Comparison of ENCODE assay signal across 8 cellular contexts in the genomic region with DNA sequence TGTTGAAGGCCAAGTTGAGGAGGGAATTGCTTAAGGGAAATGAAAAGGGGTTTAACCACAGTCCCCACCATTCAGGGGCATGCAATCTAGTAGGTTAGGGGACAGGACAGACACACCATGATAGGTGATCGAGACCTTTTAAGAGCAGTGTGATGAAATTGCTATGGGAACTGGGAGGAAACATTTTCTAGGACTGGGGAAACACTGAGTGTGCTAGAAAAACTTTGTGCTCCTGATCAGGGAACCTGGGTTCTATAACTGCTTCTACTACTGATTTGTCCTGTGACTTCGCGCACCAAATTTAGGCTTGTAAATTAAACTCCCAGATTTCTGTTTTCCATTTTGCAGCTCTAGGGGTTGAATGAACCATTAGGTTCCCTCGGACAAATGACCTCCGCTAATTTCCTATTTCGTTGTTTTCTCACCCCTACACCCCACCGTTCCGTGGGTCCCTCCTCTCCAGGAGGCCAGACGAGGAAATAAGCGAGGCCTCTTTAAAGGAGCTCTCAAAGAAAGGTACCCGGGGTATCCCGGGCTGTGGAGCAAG. TPM values are rescaled to one million over a fixed set of nuclear protein-coding genes. Genes with fewer than 3 reads are reported as not detected.
A peak's percentile ranks its signal among the peaks of the same experiment; 100 is the strongest.
DNase-seq lines count a peak whose midpoint lies in the region; ATAC-seq and TF ChIP-seq lines count a peak whose summit lies in the region.

No MANE protein-coding gene starts in this region.

- no peak for ATAC-seq in omental fat pad (ENCODE audit: low FRiP score)

- peak overlapping the region; percentile 94 for H3K4me3 Mint-ChIP-seq in mesothelial cell of epicardium

- no peaks in the 10 kb centered on the region for H3K36me3 Mint-ChIP-seq in mesothelial cell of epicardium

- no peaks in the 10 kb centered on the region for H3K27me3 Mint-ChIP-seq in mesothelial cell of epicardium (ENCODE audit: low read depth)

- no peaks in the 10 kb centered on the region for H3K9me3 Mint-ChIP-seq in mesothelial cell of epicardium

- H3K27ac Mint-ChIP-seq in mesothelial cell of epicardium: peak overlapping the region; percentile 97

- peaks cover 22% of the 10 kb centered on the region for H3K4me1 Mint-ChIP-seq in mesothelial cell of epicardium

- DNase-seq in SIG-M5 treated with dmso at 0.1 percent for 504 hours (lab: John Stamatoyannopoulos, UW; ENCODE audit: unreplicated experiment) (peak; percentile 40), SIG-M5 (lab: John Stamatoyannopoulos, UW) (no peak), LoVo (ENCODE audit: low spot score) (peak; percentile 9), cardiac fibroblast (ENCODE audit: low read depth in 2 of 2) (peak; percentile 18 to 38), mesothelial cell of epicardium (ENCODE audit: low spot score in 2 of 2, unreplicated experiment in 2 of 2) (no peak), omental fat pad (ENCODE audit: low spot score) (no peak), NCI-H187 treated with DMSO at 0.1 percent for 48 hours (lab: John Stamatoyannopoulos, UW) (no peak), NCI-H1436 (lab: John Stamatoyannopoulos, UW) (no peak)

- TF ChIP-seq CTCF in cardiac fibroblast (IDR thresholded peaks at IDR 0.05; ENCODE audit: low read depth, low read length) (no peak), mesothelial cell of epicardium (IDR thresholded peaks at IDR 0.05; ENCODE audit: unreplicated experiment) (no peak), omental fat pad (IDR thresholded peaks at IDR 0.05) (no peak)

- peak overlapping the region; percentile 76 to 99 for H3K4me3 ChIP-seq in cardiac fibroblast (replicated peaks in 1 of 2; ENCODE audit: low read depth in 2 of 2, low read length in 2 of 2)

RNA-seq across cellular contexts. Expression of a gene that starts 0.4 kb away (rescaled TPM):
- total RNA-seq in mesothelial cell of epicardium (19.6 to 23.2 TPM (median 21.2 TPM) in 3 replicates), omental fat pad (10 to 100 TPM in 2 of 4 donors, 1 to 10 TPM in 2; 6.7 to 10.9 (median 8.7) TPM)

Comparison
In these comparisons a context has a peak if more than half of its experiments do, and no peak if none do; other contexts are left out.
1. DNase-seq: peak in SIG-M5 treated with dmso at 0.1 percent for 504 hours (single experiment), LoVo (single experiment) and cardiac fibroblast (2 of 2); none in SIG-M5 (single experiment), mesothelial cell of epicardium (0 of 2), omental fat pad (single experiment), NCI-H187 treated with DMSO at 0.1 percent for 48 hours (single experiment) and NCI-H1436 (single experiment).